ENCODE assay signal across 1 cellular context in the genomic region with DNA sequence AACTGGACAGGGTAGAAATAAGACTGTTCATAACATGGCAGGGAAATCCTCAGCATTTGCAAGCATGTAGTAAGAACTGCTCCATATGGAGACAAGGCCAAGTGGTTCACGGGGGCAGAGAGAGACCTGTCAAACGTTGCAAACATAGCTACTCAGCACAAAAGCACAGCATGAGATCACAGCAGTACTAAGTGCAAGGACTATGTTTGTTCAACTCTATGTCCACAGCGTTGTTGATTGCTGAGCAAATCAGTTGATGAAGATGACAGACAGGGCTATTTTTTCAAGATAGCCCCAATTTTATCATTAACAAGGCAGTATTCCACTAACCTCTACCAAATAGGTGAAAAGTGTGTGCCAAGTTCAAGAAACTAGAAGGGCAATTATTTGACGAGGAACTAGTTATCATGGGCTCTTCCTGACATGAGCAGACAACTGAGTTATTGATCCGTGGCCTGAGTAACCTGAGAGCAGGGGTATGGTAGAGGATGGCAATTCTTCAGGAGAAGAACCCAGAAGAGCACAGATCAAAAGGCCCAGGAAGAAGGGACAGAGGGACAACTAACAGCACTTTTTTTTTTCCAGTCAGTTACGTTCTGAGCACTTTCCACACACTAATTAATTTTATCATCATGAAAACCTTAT.
TF ChIP-seq lines count a peak whose summit lies in the region.

No MANE protein-coding gene starts in this region.

TF ChIP-seq in HepG2, 621 proteins besides CTCF, POLR2A, EP300 and RAD21 (continued from another document and continues in another):
- TF ChIP-seq, protein P1, sequence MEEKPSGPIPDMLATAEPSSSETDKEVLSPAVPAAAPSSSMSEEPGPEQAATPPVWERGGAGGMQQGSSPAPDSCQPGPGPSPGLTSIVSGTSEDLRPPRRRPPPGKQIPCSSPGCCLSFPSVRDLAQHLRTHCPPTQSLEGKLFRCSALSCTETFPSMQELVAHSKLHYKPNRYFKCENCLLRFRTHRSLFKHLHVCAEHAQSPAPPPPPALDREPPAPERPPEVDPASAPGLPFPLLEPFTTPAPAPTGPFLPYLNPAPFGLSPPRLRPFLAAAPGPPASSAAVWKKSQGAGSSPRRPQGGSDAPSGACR (CRISPR knock-in tag; IDR thresholded peaks at IDR 0.05), result no peak
- TF ChIP-seq CERS6 (CRISPR knock-in tag; IDR thresholded peaks at IDR 0.05) (no peak), NFYC (CRISPR knock-in tag; IDR thresholded peaks at IDR 0.05) (no peak), ZBTB46 (CRISPR knock-in tag; IDR thresholded peaks at IDR 0.05; ENCODE audit: borderline replicate concordance) (no peak), ZFP36 (IDR thresholded peaks at IDR 0.05; ENCODE audit: borderline replicate concordance, low read depth, low read length, partially characterized antibody) (no peak), ZSCAN31 (CRISPR knock-in tag; IDR thresholded peaks at IDR 0.05; ENCODE audit: low read depth) (no peak), ETV6 (CRISPR knock-in tag; conservative IDR thresholded peaks at IDR 0.05) (no peak), HOXA5 (CRISPR knock-in tag; IDR thresholded peaks at IDR 0.05) (no peak), PATZ1 (CRISPR knock-in tag; IDR thresholded peaks at IDR 0.05) (no peak), MAFF (IDR thresholded peaks at IDR 0.05; ENCODE audit: low read depth, low read length) (peak; percentile 88), CCDC6 (CRISPR knock-in tag; IDR thresholded peaks at IDR 0.05) (no peak), FOXC1 (CRISPR knock-in tag; IDR thresholded peaks at IDR 0.05; ENCODE audit: borderline replicate concordance) (no peak), NFE2L1 (CRISPR knock-in tag; IDR thresholded peaks at IDR 0.05; ENCODE audit: borderline replicate concordance) (no peak), SMARCE1 (IDR thresholded peaks at IDR 0.05; ENCODE audit: borderline replicate concordance) (no peak), ZNF556 (CRISPR knock-in tag; IDR thresholded peaks at IDR 0.05; ENCODE audit: borderline replicate concordance) (no peak), ZXDC (CRISPR knock-in tag; IDR thresholded peaks at IDR 0.05) (no peak), ONECUT2 (CRISPR knock-in tag; IDR thresholded peaks at IDR 0.05) (peak; percentile 82), ZNF7 (CRISPR knock-in tag; IDR thresholded peaks at IDR 0.05) (no peak), RNF2 (conservative IDR thresholded peaks at IDR 0.05; ENCODE audit: low read depth) (no peak), DNMT3B (CRISPR knock-in tag; conservative IDR thresholded peaks at IDR 0.05) (no peak), NCOR1 (IDR thresholded peaks at IDR 0.05; ENCODE audit: borderline replicate concordance, low read length) (no peak), SMAD9 (CRISPR knock-in tag; IDR thresholded peaks at IDR 0.05) (no peak)
- TF ChIP-seq, protein P2, sequence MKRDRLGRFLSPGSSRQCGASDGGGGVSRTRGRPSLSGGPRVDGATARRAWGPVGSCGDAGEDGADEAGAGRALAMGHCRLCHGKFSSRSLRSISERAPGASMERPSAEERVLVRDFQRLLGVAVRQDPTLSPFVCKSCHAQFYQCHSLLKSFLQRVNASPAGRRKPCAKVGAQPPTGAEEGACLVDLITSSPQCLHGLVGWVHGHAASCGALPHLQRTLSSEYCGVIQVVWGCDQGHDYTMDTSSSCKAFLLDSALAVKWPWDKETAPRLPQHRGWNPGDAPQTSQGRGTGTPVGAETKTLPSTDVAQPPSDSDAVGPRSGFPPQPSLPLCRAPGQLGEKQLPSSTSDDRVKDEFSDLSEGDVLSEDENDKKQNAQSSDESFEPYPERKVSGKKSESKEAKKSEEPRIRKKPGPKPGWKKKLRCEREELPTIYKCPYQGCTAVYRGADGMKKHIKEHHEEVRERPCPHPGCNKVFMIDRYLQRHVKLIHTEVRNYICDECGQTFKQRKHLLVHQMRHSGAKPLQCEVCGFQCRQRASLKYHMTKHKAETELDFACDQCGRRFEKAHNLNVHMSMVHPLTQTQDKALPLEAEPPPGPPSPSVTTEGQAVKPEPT (CRISPR knock-in tag; IDR thresholded peaks at IDR 0.05; ENCODE audit: low read depth), result no peak
- TF ChIP-seq, protein P3, sequence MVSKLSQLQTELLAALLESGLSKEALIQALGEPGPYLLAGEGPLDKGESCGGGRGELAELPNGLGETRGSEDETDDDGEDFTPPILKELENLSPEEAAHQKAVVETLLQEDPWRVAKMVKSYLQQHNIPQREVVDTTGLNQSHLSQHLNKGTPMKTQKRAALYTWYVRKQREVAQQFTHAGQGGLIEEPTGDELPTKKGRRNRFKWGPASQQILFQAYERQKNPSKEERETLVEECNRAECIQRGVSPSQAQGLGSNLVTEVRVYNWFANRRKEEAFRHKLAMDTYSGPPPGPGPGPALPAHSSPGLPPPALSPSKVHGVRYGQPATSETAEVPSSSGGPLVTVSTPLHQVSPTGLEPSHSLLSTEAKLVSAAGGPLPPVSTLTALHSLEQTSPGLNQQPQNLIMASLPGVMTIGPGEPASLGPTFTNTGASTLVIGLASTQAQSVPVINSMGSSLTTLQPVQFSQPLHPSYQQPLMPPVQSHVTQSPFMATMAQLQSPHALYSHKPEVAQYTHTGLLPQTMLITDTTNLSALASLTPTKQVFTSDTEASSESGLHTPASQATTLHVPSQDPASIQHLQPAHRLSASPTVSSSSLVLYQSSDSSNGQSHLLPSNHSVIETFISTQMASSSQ (IDR thresholded peaks at IDR 0.05; ENCODE audit: low read depth), result no peak
- TF ChIP-seq, protein P3 (CRISPR knock-in tag; IDR thresholded peaks at IDR 0.05; ENCODE audit: borderline replicate concordance), result no peak
- TF ChIP-seq, protein P4, sequence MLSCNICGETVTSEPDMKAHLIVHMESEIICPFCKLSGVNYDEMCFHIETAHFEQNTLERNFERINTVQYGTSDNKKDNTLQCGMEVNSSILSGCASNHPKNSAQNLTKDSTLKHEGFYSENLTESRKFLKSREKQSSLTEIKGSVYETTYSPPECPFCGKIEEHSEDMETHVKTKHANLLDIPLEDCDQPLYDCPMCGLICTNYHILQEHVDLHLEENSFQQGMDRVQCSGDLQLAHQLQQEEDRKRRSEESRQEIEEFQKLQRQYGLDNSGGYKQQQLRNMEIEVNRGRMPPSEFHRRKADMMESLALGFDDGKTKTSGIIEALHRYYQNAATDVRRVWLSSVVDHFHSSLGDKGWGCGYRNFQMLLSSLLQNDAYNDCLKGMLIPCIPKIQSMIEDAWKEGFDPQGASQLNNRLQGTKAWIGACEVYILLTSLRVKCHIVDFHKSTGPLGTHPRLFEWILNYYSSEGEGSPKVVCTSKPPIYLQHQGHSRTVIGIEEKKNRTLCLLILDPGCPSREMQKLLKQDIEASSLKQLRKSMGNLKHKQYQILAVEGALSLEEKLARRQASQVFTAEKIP (CRISPR knock-in tag; IDR thresholded peaks at IDR 0.05; ENCODE audit: borderline replicate concordance), result no peak
